In the genomic region with DNA sequence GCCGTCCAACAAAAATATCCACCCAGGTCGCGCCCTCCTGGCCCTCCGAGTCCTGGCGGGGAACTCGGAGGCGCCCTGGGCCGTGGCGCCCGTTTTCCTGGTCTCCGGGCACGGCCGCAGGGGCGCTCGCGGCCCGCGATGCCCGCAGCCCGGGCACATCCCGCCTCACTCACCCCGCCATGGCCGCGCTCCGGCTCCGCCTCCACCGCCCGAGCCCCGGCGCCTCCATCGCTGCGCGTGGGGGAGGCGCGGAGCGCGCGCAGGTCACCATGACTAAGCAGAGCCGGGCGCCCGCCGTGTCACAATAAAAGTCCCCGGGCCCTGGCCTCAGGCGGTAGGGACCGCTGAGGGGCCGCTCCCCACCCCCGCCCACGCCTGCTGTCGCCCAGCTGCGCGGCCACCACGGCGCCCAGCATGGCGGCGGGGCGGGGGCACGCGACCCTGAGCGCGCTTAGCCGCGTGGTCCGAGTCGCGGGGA, we compare ENCODE assay signal across 8 cellular contexts. TPM values are rescaled to one million over a fixed set of nuclear protein-coding genes. Genes with fewer than 3 reads are reported as not detected.
A peak's percentile ranks its signal among the peaks of the same experiment; 100 is the strongest.
DNase-seq lines count a peak whose midpoint lies in the region; ATAC-seq and TF ChIP-seq lines count a peak whose summit lies in the region.

No MANE protein-coding gene starts in this region.

- H3K9me3 Mint-ChIP-seq in immature natural killer cell = no peaks in the 10 kb centered on the region

- dilution Hi-C loops in mammary epithelial cell (cut with HindIII; ENCODE audit: low sequenced_read_pairs) = no loop called here

- H3K36me3 Mint-ChIP-seq in immature natural killer cell = peaks cover 3 to 6% (median 5%) of the 10 kb centered on the region in 3 donors

- intact Hi-C loops in mammary epithelial cell (cut with micrococcal nuclease) = loop anchor here (1.0 to 5.0 kb wide), 4 partner anchors 14 to 150 kb away; a partner anchor contains a TSS

- H3K9me3 ChIP-seq in mammary epithelial cell (replicated peaks; ENCODE audit: insufficient read depth, low read length) = no peaks in the 10 kb centered on the region
- no peaks in the 10 kb centered on the region for H3K9me3 ChIP-seq in smooth muscle cell (replicated peaks; ENCODE audit: low read depth)

- peak overlapping the region; percentile 70 for H3K27ac ChIP-seq in mammary epithelial cell (ENCODE audit: insufficient read depth, low read depth, low read length)
- peak overlapping the region; percentile 75 for H3K27ac ChIP-seq in smooth muscle cell (ENCODE audit: low read depth)

- peak overlapping the region; percentile 83 to 93 (median 89) for H3K27ac Mint-ChIP-seq in immature natural killer cell

- ATAC-seq in GM18907 (IDR thresholded peaks at IDR 0.05; ENCODE audit: unreplicated experiment) (peak; percentile 83), HG03139 (IDR thresholded peaks at IDR 0.05; ENCODE audit: unreplicated experiment) (peak; percentile 77)

- peaks cover 40% of the 10 kb centered on the region for H3K79me2 ChIP-seq in mammary epithelial cell (ENCODE audit: insufficient read depth, low read length)
- peaks cover 36% of the 10 kb centered on the region for H3K79me2 ChIP-seq in smooth muscle cell (ENCODE audit: low read depth)

- no peaks in the 10 kb centered on the region for H3K27me3 ChIP-seq in mammary epithelial cell (ENCODE audit: insufficient read depth, low read length)
- no peaks in the 10 kb centered on the region for H3K27me3 ChIP-seq in smooth muscle cell (ENCODE audit: low read depth)

- peaks cover 44 to 48% of the 10 kb centered on the region in 2 donors for H3K4me1 Mint-ChIP-seq in immature natural killer cell

- DNase-seq in AG08395 (ENCODE audit: low spot score) (peak; percentile 96), NCI-H2196 (lab: John Stamatoyannopoulos, UW; ENCODE audit: unreplicated experiment) (peak; percentile 96), mammary epithelial cell (peak; percentile 81), immature natural killer cell (peak; percentile 92), smooth muscle cell (lab: John Stamatoyannopoulos, UW; ENCODE audit: unreplicated experiment) (peak; percentile 76)

- no TSS peak for BruUV-seq in mammary epithelial cell (replicated peaks; lab: Mats Ljungman, UMichigan)

- H2AFZ ChIP-seq in mammary epithelial cell (ENCODE audit: low read depth, low read length) (peak overlapping the region; percentile 95), smooth muscle cell (ENCODE audit: low read depth) (peak overlapping the region; percentile 92)

- TF ChIP-seq CTCF in WI38 (IDR thresholded peaks at IDR 0.05; ENCODE audit: low read depth, low read length) (no peak), mammary epithelial cell (conservative IDR thresholded peaks at IDR 0.05 in 1 of 2, IDR thresholded peaks at IDR 0.05 in 1 of 2; ENCODE audit: extremely low read depth in 1 of 2, insufficient read depth in 1 of 2, low read depth in 1 of 2, low read length in 2 of 2) (peak in 1 of 2 donors; percentile 20), smooth muscle cell (IDR thresholded peaks at IDR 0.05; ENCODE audit: borderline replicate concordance, insufficient read depth, poor library complexity, severe bottlenecking) (no peak)

- WGBS in mammary epithelial cell (ENCODE audit: low coverage, missing lambda C conversion rate) = 0% methylated on average over 4 of the region's 65 CpGs
- WGBS in smooth muscle cell (ENCODE audit: low lambda C conversion rate) = under 1% methylated on average over 36 of the region's 65 CpGs

- H3K36me3 ChIP-seq in mammary epithelial cell (ENCODE audit: insufficient read depth, low read length) (peaks cover 5% of the 10 kb centered on the region), smooth muscle cell (ENCODE audit: low read depth) (no peaks in the 10 kb centered on the region)

- peaks cover 11% of the 10 kb centered on the region for H3K4me1 ChIP-seq in mammary epithelial cell (ENCODE audit: insufficient read depth, low read length)
- peaks cover 11% of the 10 kb centered on the region for H3K4me1 ChIP-seq in smooth muscle cell (ENCODE audit: low read depth)

- in situ Hi-C loops in mammary epithelial cell (cut with MboI; ENCODE audit: low sequenced_read_pairs in 2 of 2) = loop anchor here (5.0 to 10.0 kb wide), 2 partner anchors 52 to 65 kb away; a partner anchor contains a TSS

- H3K9ac ChIP-seq in mammary epithelial cell (ENCODE audit: insufficient read depth, low read length) (peak overlapping the region; percentile 86), smooth muscle cell (ENCODE audit: low read depth) (peak overlapping the region; percentile 92)

- peak overlapping the region; percentile 98 for H3K4me2 ChIP-seq in mammary epithelial cell (ENCODE audit: insufficient read depth, low read depth, low read length)
- H3K4me2 ChIP-seq in smooth muscle cell = peak overlapping the region; percentile 89

- peaks cover 11 to 21% (median 19%) of the 10 kb centered on the region in 3 donors for H3K27me3 Mint-ChIP-seq in immature natural killer cell (ENCODE audit: low read depth in 3 of 3)

- peak overlapping the region; percentile 83 to 90 (median 88) for H3K4me3 Mint-ChIP-seq in immature natural killer cell

- H4K20me1 ChIP-seq in mammary epithelial cell (ENCODE audit: insufficient read depth, low read length) = no peaks in the 10 kb centered on the region
- H4K20me1 ChIP-seq in smooth muscle cell (ENCODE audit: low read depth) = no peaks in the 10 kb centered on the region

- H3K4me3 ChIP-seq in WI38 (ENCODE audit: low read depth, low read length) (peak overlapping the region; percentile 88), mammary epithelial cell (replicated peaks in 1 of 3; ENCODE audit: insufficient read depth in 1 of 3, low read depth in 2 of 3, low read length in 3 of 3) (peak overlapping the region; percentile 77 to 94 (median 89)), smooth muscle cell (peak overlapping the region; percentile 85)

- no peaks in the 10 kb centered on the region for H3F3A ChIP-seq in smooth muscle cell (ENCODE audit: low read depth)

- CTCF ChIA-PET in mammary epithelial cell (lab: Charles Lee; ENCODE audit: low non-redundant PET) = no interaction called here

RNA-seq across cellular contexts. Expression of a gene that starts 0.6 kb away (rescaled TPM):
- total RNA-seq in mammary epithelial cell (10 to 100 TPM; 47.5 to 51.0 TPM), smooth muscle cell (24.9 and 39.3 TPM in 2 replicates)
- polyA plus RNA-seq in mammary epithelial cell (46.1 TPM), immature natural killer cell (10 to 100 TPM; 49.2 to 86.9 (median 71.6) TPM), smooth muscle cell (53.1 and 60.4 TPM in 2 replicates)
- 108 TPM for polyA minus RNA-seq in mammary epithelial cell

RNA-seq across cellular contexts. Expression of a gene that starts 14.7 kb away (rescaled TPM):
- total RNA-seq in mammary epithelial cell = 10 to 100 TPM in 1 of 2 donors, 1 to 10 TPM in 1; 8.5 to 12.2 TPM
- 4.0 TPM for polyA plus RNA-seq in mammary epithelial cell
- polyA minus RNA-seq in mammary epithelial cell = 1.5 TPM
- polyA plus RNA-seq in immature natural killer cell = 100 to 1,000 TPM; 383 to 659 (median 399) TPM
- 5.3 and 6.3 TPM in 2 replicates for total RNA-seq in smooth muscle cell
- 6.8 and 9.0 TPM in 2 replicates for polyA plus RNA-seq in smooth muscle cell

RNA-seq across cellular contexts. Expression of a gene that starts 41.1 kb away (rescaled TPM):
- total RNA-seq in mammary epithelial cell (10 to 100 TPM; 20.7 to 28.9 TPM), smooth muscle cell (12.9 and 13.8 TPM in 2 replicates)
- polyA plus RNA-seq in mammary epithelial cell (16.9 TPM), immature natural killer cell (10 to 100 TPM; 13.9 to 42.1 (median 16.1) TPM), smooth muscle cell (19.0 and 29.7 TPM in 2 replicates)
- 24.2 TPM for polyA minus RNA-seq in mammary epithelial cell

Comparison
In these comparisons a context has a peak if more than half of its experiments do, and no peak if none do; other contexts are left out.
1. Peak in every context shown above with its lines: DNase-seq, ATAC-seq, H3K4me3 ChIP-seq and H3K27ac ChIP-seq.
2. RNA of a gene that starts 14.7 kb away (polyA plus RNA-seq): 383 to 659 TPM in immature natural killer cell; 6.8 to 9.0 TPM in smooth muscle cell and 4.0 TPM in mammary epithelial cell (single experiment); every median in the first group is over 10 times any median in the second.